ENCODE assay signal across 7 cellular contexts in genomic region chr11:35404397-35404775, GRCh38. TPM values are rescaled to one million over a fixed set of nuclear protein-coding genes. Genes with fewer than 3 reads are reported as not detected.
A peak's percentile ranks its signal among the peaks of the same experiment; 100 is the strongest.
DNase-seq lines count a peak whose midpoint lies in the region; ATAC-seq and FAIRE-seq lines count a peak whose summit lies in the region.

No MANE protein-coding gene starts in this region.

- no peak overlapping the region for H3K4me2 ChIP-seq in mesendoderm (ENCODE audit: low read length)

- peaks cover 19% of the 10 kb centered on the region for H3K4me1 ChIP-seq in mesendoderm (ENCODE audit: control insufficient read depth, low read depth, low read length)

- no peak overlapping the region for H2AK5ac ChIP-seq in mesendoderm (ENCODE audit: low read length)

- H3K4ac ChIP-seq in mesendoderm (ENCODE audit: low read depth, low read length): no peak overlapping the region

- H3K9ac ChIP-seq in mesendoderm (ENCODE audit: low read length): peak overlapping the region; percentile 14

- peak overlapping the region; percentile 32 for H2BK5ac ChIP-seq in mesendoderm (ENCODE audit: low read length)

- no peak overlapping the region for H2BK15ac ChIP-seq in mesendoderm (replicated peaks; ENCODE audit: low read depth)

- FAIRE-seq in frontal cortex (lab: Jason Lieb, UNC): no peak

- no peaks in the 10 kb centered on the region for H3K27me3 ChIP-seq in mesendoderm (ENCODE audit: insufficient read depth, low read length, poor library complexity)

- no peak overlapping the region for H4K8ac ChIP-seq in mesendoderm (ENCODE audit: low read depth, low read length)

- ATAC-seq in HG03439 (IDR thresholded peaks at IDR 0.05; ENCODE audit: unreplicated experiment): no peak

- H3K56ac ChIP-seq in mesendoderm (ENCODE audit: low read length): peak overlapping the region; percentile 71

- no peak overlapping the region for H3K23ac ChIP-seq in mesendoderm (ENCODE audit: low read length)

- H4K5ac ChIP-seq in mesendoderm (ENCODE audit: low read length): no peak overlapping the region

- no peak overlapping the region for H3K4me3 ChIP-seq in mesendoderm (ENCODE audit: low read length)

- no peak overlapping the region for H2BK120ac ChIP-seq in mesendoderm (ENCODE audit: low read depth, low read length)

- DNase-seq in Daoy (ENCODE audit: low read depth) (peak; percentile 60), HK-2 (ENCODE audit: unreplicated experiment) (peak; percentile 10), astrocyte of the hippocampus (ENCODE audit: low read depth, low spot score) (peak; percentile 45), mesendoderm (peak; percentile 95), frontal cortex (ENCODE audit: low spot score in 2 of 2) (no peak), SHP77 (lab: John Stamatoyannopoulos, UW) (no peak)

- no CpG with 5 or more reads among the region's 7 CpGs for WGBS in mesendoderm (ENCODE audit: extremely low coverage, insufficient coverage, low lambda C conversion rate)

- H3K18ac ChIP-seq in mesendoderm (ENCODE audit: low read length): no peak overlapping the region

- no peaks in the 10 kb centered on the region for H3K79me2 ChIP-seq in mesendoderm (ENCODE audit: control insufficient read depth, insufficient read depth, low read length)

- H3K27ac ChIP-seq in mesendoderm (ENCODE audit: low read depth, low read length): peak overlapping the region; percentile 1

- H3K79me1 ChIP-seq in mesendoderm (ENCODE audit: low read length): no peaks in the 10 kb centered on the region

- no peaks in the 10 kb centered on the region for H3K36me3 ChIP-seq in mesendoderm (ENCODE audit: control insufficient read depth, insufficient read depth, low read length)

RNA-seq across cellular contexts. Expression of gene SLC1A2, which starts 15.0 kb away (rescaled TPM):
- total RNA-seq in Daoy (2014; rRNA removed; shearing (Covaris generic)): 0.03 and 0.17 TPM in 2 replicates
- 0.58 TPM for polyA plus RNA-seq in mesendoderm (2013, experiment 1 of 2)
- polyA plus RNA-seq in mesendoderm (2013, experiment 2 of 2): 0.43 TPM
- total RNA-seq in frontal cortex: 161 TPM

Comparison
In these comparisons a context has a peak if more than half of its experiments do, and no peak if none do; other contexts are left out.
1. DNase-seq: peak in Daoy (single experiment), HK-2 (single experiment), astrocyte of the hippocampus (single experiment) and mesendoderm (single experiment); none in frontal cortex (0 of 2) and SHP77 (0 of 2).
2. RNA of gene SLC1A2, which starts 15.0 kb away (total RNA-seq): 161 TPM in frontal cortex (single experiment); 0.03 to 0.17 TPM in Daoy; every median in the first group is over 100 times any median in the second.